In the genomic region with DNA sequence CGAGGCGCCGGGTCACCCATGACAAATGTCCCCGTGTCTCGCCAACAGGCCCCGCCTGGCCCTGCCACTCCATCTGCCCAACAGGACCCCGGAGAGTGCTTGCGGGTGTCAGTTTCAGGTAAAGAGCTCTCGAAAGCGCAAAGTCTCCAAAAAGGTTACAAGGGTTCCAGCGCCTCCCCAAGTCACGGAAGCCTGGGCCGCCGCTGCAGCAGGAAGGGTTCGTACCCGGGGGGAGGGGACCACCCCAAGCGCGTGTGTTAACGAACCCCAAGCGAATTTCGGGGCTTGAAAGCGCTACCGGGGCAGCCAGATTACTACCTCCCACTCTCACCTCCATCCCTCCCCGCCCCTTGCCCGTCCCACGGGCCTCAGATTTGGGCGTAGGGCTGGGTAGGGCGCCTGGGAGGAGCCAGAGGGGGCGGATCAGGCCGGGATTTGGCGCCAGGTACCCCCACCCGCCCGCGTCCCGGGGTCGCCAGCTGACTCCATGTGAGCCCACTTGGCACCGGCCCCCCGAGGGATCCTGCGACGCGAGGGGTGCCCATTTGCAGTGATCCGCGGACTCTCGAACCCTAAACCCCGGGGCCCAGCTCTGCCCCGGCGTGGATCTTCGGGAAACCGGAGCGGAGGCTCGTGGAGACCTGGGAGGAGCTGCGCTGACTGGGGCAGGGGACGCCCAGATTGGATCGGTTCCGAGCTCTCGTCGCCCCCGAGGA, we compare ENCODE assay signal across 14 cellular contexts.
A peak's percentile ranks its signal among the peaks of the same experiment; 100 is the strongest.
DNase-seq lines count a peak whose midpoint lies in the region; ATAC-seq and TF ChIP-seq lines count a peak whose summit lies in the region.
"Had no signal": no experiment of that assay in that cellular context is flagged by ENCODE, and none has a peak within 500 bp of the region (broad histone marks: within the 10 kb centered on the region; RNA-seq: fewer than 3 reads in every experiment).

No MANE protein-coding gene starts in this region.

- H3K36me3 ChIP-seq in left ventricle myocardium inferior: no peaks in the 10 kb centered on the region
- H3K36me3 ChIP-seq in right atrium auricular region: no peaks in the 10 kb centered on the region
- H3K36me3 ChIP-seq in vagina: no peaks in the 10 kb centered on the region

- ATAC-seq in GM18502 (IDR thresholded peaks at IDR 0.05; ENCODE audit: poor library complexity, unreplicated experiment) (no peak), HG02973 (IDR thresholded peaks at IDR 0.05; ENCODE audit: unreplicated experiment) (no peak)
- ATAC-seq: activated CD4-positive, CD25-positive, alpha-beta regulatory T cell treated with anti-CD3 and anti-CD28 coated beads, Interleukin-2, amount 50 U/mL, for 24 hours had no signal

- TF ChIP-seq POLR2A in vagina (IDR thresholded peaks at IDR 0.05): no peak

- H3K4me3 ChIP-seq in left ventricle myocardium inferior: peak overlapping the region; percentile 53
- H3K4me3 ChIP-seq in right atrium auricular region: peak overlapping the region; percentile 16 to 37
- peak overlapping the region; percentile 16 to 42 for H3K4me3 ChIP-seq in vagina

- H3K36me3 Mint-ChIP-seq in osteocyte (ENCODE audit: unreplicated experiment): no peaks in the 10 kb centered on the region

- intact Hi-C loops in left ventricle myocardium inferior (cut with micrococcal nuclease) (no loop called here), cardiac septum (cut with DNase I) (loop anchor here (10.0 kb wide), 1 partner anchor 52 kb away; no protein-coding TSS in a partner anchor), vagina (cut with DNase I) (no loop called here)

- no peaks in the 10 kb centered on the region for H3K9me3 ChIP-seq in left ventricle myocardium inferior (replicated peaks)
- H3K9me3 ChIP-seq in right atrium auricular region: no peaks in the 10 kb centered on the region
- H3K9me3 ChIP-seq in vagina: no peaks in the 10 kb centered on the region

- H3K27ac Mint-ChIP-seq in osteocyte (ENCODE audit: unreplicated experiment): no peak overlapping the region
- H3K27ac Mint-ChIP-seq: activated T-helper 2 cell treated with anti-CD3 and anti-CD28 coated beads, Interferon-gamma antibody, Interleukin-2, Interleukin-4, amounts not matched to agents 10 μg/mL and 5 μg/mL and 100 μg/mL, durations not matched to agents 14 hours and 24 hours and 36 hours had no signal

- peak overlapping the region; percentile 61 for H3K4me3 Mint-ChIP-seq in osteocyte (ENCODE audit: unreplicated experiment)

- H3K27ac ChIP-seq in left ventricle myocardium inferior (replicated peaks): no peak overlapping the region
- H3K27ac ChIP-seq in right atrium auricular region: no peak overlapping the region
- no peak overlapping the region for H3K27ac ChIP-seq in vagina

- no peaks in the 10 kb centered on the region for H3K9me3 Mint-ChIP-seq in osteocyte (ENCODE audit: unreplicated experiment)
- H3K9me3 Mint-ChIP-seq: activated T-helper 2 cell treated with anti-CD3 and anti-CD28 coated beads, Interferon-gamma antibody, Interleukin-2, Interleukin-4, amounts not matched to agents 10 μg/mL and 5 μg/mL and 100 μg/mL, durations not matched to agents 14 hours and 24 hours and 36 hours had no signal

- H3K27me3 Mint-ChIP-seq in osteocyte (ENCODE audit: unreplicated experiment): peaks cover 96% of the 10 kb centered on the region

- TF ChIP-seq CTCF in left ventricle myocardium inferior (IDR thresholded peaks at IDR 0.05; ENCODE audit: borderline replicate concordance) (no peak), right atrium auricular region (IDR thresholded peaks at IDR 0.05) (no peak), osteocyte (IDR thresholded peaks at IDR 0.05) (no peak), vagina (IDR thresholded peaks at IDR 0.05) (no peak)

- no peak for DNase-seq in left ventricle myocardium inferior
- DNase-seq in cardiac septum (ENCODE audit: low spot score): no peak
- DNase-seq in right atrium auricular region (ENCODE audit: low spot score): no peak
- DNase-seq in osteocyte (ENCODE audit: extremely low spot score, unreplicated experiment): no peak
- DNase-seq in vagina (ENCODE audit: extremely low spot score in 2 of 2): no peak
- no peak for DNase-seq in NCI-H2171 treated with DMSO at 0.1 percent for 48 hours (lab: John Stamatoyannopoulos, UW)
- DNase-seq: cortex of kidney, GDM1, hypothalamus, nucleus accumbens had no signal

- H3K4me1 ChIP-seq in left ventricle myocardium inferior: peaks cover 17% of the 10 kb centered on the region
- peaks cover 0 to 17% of the 10 kb centered on the region in 2 donors for H3K4me1 ChIP-seq in right atrium auricular region
- peaks cover 10% of the 10 kb centered on the region for H3K4me1 ChIP-seq in vagina

- H3K4me1 Mint-ChIP-seq in osteocyte (ENCODE audit: unreplicated experiment): peaks cover 16% of the 10 kb centered on the region

- peaks cover 100% of the 10 kb centered on the region for H3K27me3 ChIP-seq in left ventricle myocardium inferior (ENCODE audit: low read depth)
- H3K27me3 ChIP-seq in right atrium auricular region: peaks cover 8 to 32% of the 10 kb centered on the region in 2 donors
- peaks cover 18% of the 10 kb centered on the region for H3K27me3 ChIP-seq in vagina
